In the genomic region with DNA sequence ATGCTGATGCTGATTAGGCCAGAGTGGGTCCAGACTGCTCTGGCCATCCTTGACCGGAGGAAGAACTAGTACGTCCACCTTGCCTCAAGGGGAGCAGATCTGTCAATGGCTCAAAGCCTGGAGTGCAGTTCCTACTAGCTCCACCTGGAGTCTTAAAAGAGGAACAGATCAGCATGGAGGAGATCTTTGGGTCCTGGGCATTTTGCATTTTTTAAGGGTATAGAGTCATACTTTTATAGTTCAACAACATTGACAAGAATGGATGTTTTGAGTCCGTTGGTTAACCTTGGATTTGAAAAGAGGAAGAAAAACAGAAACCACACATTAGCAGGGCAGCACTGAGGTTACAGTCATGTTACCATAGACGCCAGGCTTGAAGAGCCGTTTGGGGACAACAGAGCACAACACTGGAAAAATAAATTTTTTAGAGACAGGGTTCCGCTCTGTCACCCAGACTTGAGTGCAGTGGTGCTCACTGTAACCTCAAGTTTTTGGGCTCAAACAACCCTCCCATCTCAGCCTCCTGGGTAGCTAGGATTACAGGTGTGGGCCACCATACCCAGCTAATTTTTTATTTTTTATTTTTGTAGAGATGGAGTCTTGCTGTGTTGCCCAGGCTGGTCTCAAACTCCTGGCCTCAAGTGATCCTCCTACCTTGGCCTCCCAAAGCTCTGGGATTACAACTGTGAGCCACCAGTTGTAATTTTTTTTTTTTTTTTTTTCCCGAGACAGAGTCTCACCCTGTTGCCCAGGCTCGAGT, we compare ENCODE assay signal across 9 cellular contexts.
DNase-seq lines count a peak whose midpoint lies in the region; ATAC-seq and TF ChIP-seq lines count a peak whose summit lies in the region.
"Had no signal": no experiment of that assay in that cellular context is flagged by ENCODE, and none has a peak within 500 bp of the region (broad histone marks: within the 10 kb centered on the region; RNA-seq: fewer than 3 reads in every experiment).

No MANE protein-coding gene starts in this region.

- intact Hi-C loops in posterior vena cava (cut with DNase I) = loop anchor here in 1 of 2 donors (1.0 kb wide), 1 partner anchor 46 kb away; no protein-coding TSS in a partner anchor

- DNase-seq in NCI-H146 (lab: John Stamatoyannopoulos, UW) = peak; percentile 18
- no peak for DNase-seq in NCI-H146 treated with DMSO at 0.1 percent for 48 hours (lab: John Stamatoyannopoulos, UW; ENCODE audit: unreplicated experiment)
- peak; percentile 17 for DNase-seq in NCI-H69 (lab: John Stamatoyannopoulos, UW)
- no peak for DNase-seq in fibroblast of pulmonary artery (ENCODE audit: low read depth)
- no peak for DNase-seq in activated gamma-delta T cell (lab: John Stamatoyannopoulos, UW)
- no peak for DNase-seq in NCI-H2029 treated with DMSO at 0.1 percent for 48 hours (lab: John Stamatoyannopoulos, UW)
- no peak for DNase-seq in posterior vena cava (ENCODE audit: low spot score)

- no peak overlapping the region for H3K4me3 ChIP-seq in fibroblast of pulmonary artery (replicated peaks; ENCODE audit: low read depth, low read length)
- H3K4me3 ChIP-seq: skin epidermis had no signal

- TF ChIP-seq CTCF in fibroblast of pulmonary artery (IDR thresholded peaks at IDR 0.05; ENCODE audit: low read length, missing control alignments) = peak; percentile 28

- ATAC-seq in HG02759 (IDR thresholded peaks at IDR 0.05; ENCODE audit: unreplicated experiment) = peak; percentile 64

Comparison
In these comparisons a context has a peak if more than half of its experiments do, and no peak if none do; other contexts are left out.
1. DNase-seq: peak in NCI-H146 (single experiment) and NCI-H69 (single experiment); none in NCI-H146 treated with DMSO at 0.1 percent for 48 hours (single experiment), fibroblast of pulmonary artery (single experiment), activated gamma-delta T cell (single experiment), NCI-H2029 treated with DMSO at 0.1 percent for 48 hours (single experiment) and posterior vena cava (single experiment).